In genomic region chr1:41240806-41241747, GRCh38 we compare ENCODE assay signal across 8 cellular contexts. TPM values are rescaled to one million over a fixed set of nuclear protein-coding genes. Genes with fewer than 3 reads are reported as not detected.
DNase-seq lines count a peak whose midpoint lies in the region; ATAC-seq and TF ChIP-seq lines count a peak whose summit lies in the region.

No MANE protein-coding gene starts in this region.

- CTCF ChIA-PET in activated CD8-positive, alpha-beta memory T cell treated with anti-CD3 and anti-CD28 coated beads, Interleukin-2, amount 10 ng/mL, durations not matched to agents 7 days and 5 days (lab: Charles Lee): interaction anchor here (0.9 kb wide), 1 partner anchor 237 kb away, joined by 5 read pairs; no protein-coding TSS in a partner anchor

- ATAC-seq in HG02642 (IDR thresholded peaks at IDR 0.05; ENCODE audit: poor library complexity, unreplicated experiment): peak; percentile 66
- peak; percentile 54 for ATAC-seq in activated CD8-positive, alpha-beta memory T cell treated with anti-CD3 and anti-CD28 coated beads, Interleukin-2, amount 10 ng/mL, durations not matched to agents 7 days and 5 days
- ATAC-seq in stimulated activated naive B cell treated with anti-CD40 and anti-IgM and Interleukin-4, amounts not matched to agents 10 μg/mL and 1 μg/mL and 100 μg/mL, for 72 hours (replicated peaks): peak; percentile 84

- no peak for TF ChIP-seq CTCF in epithelial cell of esophagus (IDR thresholded peaks at IDR 0.05; ENCODE audit: insufficient read depth, low read depth, low read length, missing control alignments)

- no peaks in the 10 kb centered on the region for H3K9me3 Mint-ChIP-seq in activated CD8-positive, alpha-beta memory T cell treated with anti-CD3 and anti-CD28 coated beads, Interleukin-2, amount 10 ng/mL, durations not matched to agents 7 days and 5 days (ENCODE audit: low read depth)
- no peaks in the 10 kb centered on the region for H3K9me3 Mint-ChIP-seq in stimulated activated naive B cell treated with anti-CD40 and anti-IgM and Interleukin-4, amounts not matched to agents 10 μg/mL and 1 μg/mL and 100 μg/mL, for 72 hours

- peaks cover 36% of the 10 kb centered on the region for H3K4me1 Mint-ChIP-seq in activated CD8-positive, alpha-beta memory T cell treated with anti-CD3 and anti-CD28 coated beads, Interleukin-2, amount 10 ng/mL, durations not matched to agents 7 days and 5 days
- H3K4me1 Mint-ChIP-seq in stimulated activated naive B cell treated with anti-CD40 and anti-IgM and Interleukin-4, amounts not matched to agents 10 μg/mL and 1 μg/mL and 100 μg/mL, for 72 hours: peaks cover 15% of the 10 kb centered on the region in 2 donors

- H3K27me3 Mint-ChIP-seq in activated CD8-positive, alpha-beta memory T cell treated with anti-CD3 and anti-CD28 coated beads, Interleukin-2, amount 10 ng/mL, durations not matched to agents 7 days and 5 days: peaks cover 4% of the 10 kb centered on the region
- H3K27me3 Mint-ChIP-seq in stimulated activated naive B cell treated with anti-CD40 and anti-IgM and Interleukin-4, amounts not matched to agents 10 μg/mL and 1 μg/mL and 100 μg/mL, for 72 hours: no peaks in the 10 kb centered on the region

- peak; percentile 38 for DNase-seq in NCI-H146 (lab: John Stamatoyannopoulos, UW)
- DNase-seq in NCI-H146 treated with DMSO at 0.1 percent for 48 hours (lab: John Stamatoyannopoulos, UW; ENCODE audit: unreplicated experiment): no peak
- DNase-seq in NCI-H510A treated with DMSO at 0.1 percent for 48 hours (lab: John Stamatoyannopoulos, UW): peak; percentile 77
- peak; percentile 58 for DNase-seq in activated CD8-positive, alpha-beta memory T cell treated with anti-CD3 and anti-CD28 coated beads, Interleukin-2, amount 10 ng/mL, durations not matched to agents 7 days and 5 days
- DNase-seq in epithelial cell of esophagus (ENCODE audit: low read depth): peak; percentile 27
- peak; percentile 24 for DNase-seq in mucosa of gallbladder (ENCODE audit: low spot score)
- DNase-seq in stimulated activated naive B cell treated with anti-CD40 and anti-IgM and Interleukin-4, amounts not matched to agents 10 μg/mL and 1 μg/mL and 100 μg/mL, for 72 hours: peak; percentile 47

- peak overlapping the region; percentile 46 for H3K4me3 ChIP-seq in epithelial cell of esophagus (ENCODE audit: low read length)

- peak overlapping the region; percentile 68 for H3K4me3 Mint-ChIP-seq in activated CD8-positive, alpha-beta memory T cell treated with anti-CD3 and anti-CD28 coated beads, Interleukin-2, amount 10 ng/mL, durations not matched to agents 7 days and 5 days
- H3K4me3 Mint-ChIP-seq in stimulated activated naive B cell treated with anti-CD40 and anti-IgM and Interleukin-4, amounts not matched to agents 10 μg/mL and 1 μg/mL and 100 μg/mL, for 72 hours: peak overlapping the region; percentile 85 to 91

- H3K36me3 Mint-ChIP-seq in activated CD8-positive, alpha-beta memory T cell treated with anti-CD3 and anti-CD28 coated beads, Interleukin-2, amount 10 ng/mL, durations not matched to agents 7 days and 5 days: no peaks in the 10 kb centered on the region
- H3K36me3 Mint-ChIP-seq in stimulated activated naive B cell treated with anti-CD40 and anti-IgM and Interleukin-4, amounts not matched to agents 10 μg/mL and 1 μg/mL and 100 μg/mL, for 72 hours: peaks cover 1 to 4% of the 10 kb centered on the region in 2 donors

- peak overlapping the region; percentile 69 for H3K27ac Mint-ChIP-seq in activated CD8-positive, alpha-beta memory T cell treated with anti-CD3 and anti-CD28 coated beads, Interleukin-2, amount 10 ng/mL, durations not matched to agents 7 days and 5 days
- peak overlapping the region; percentile 95 for H3K27ac Mint-ChIP-seq in stimulated activated naive B cell treated with anti-CD40 and anti-IgM and Interleukin-4, amounts not matched to agents 10 μg/mL and 1 μg/mL and 100 μg/mL, for 72 hours

RNA-seq across cellular contexts. Expression of gene SCMH1, which starts 1.0 kb away (rescaled TPM):
- total RNA-seq in activated CD8-positive, alpha-beta memory T cell treated with anti-CD3 and anti-CD28 coated beads, Interleukin-2, amount 10 ng/mL, durations not matched to agents 7 days and 5 days: 10 to 100 TPM; 20.3 to 30.0 TPM
- 42.4 TPM for total RNA-seq in mucosa of gallbladder
